In genomic region chr19:16542894-16543498, GRCh38 we compare ENCODE assay signal across 1 cellular context.
TF ChIP-seq lines count a peak whose summit lies in the region.

No MANE protein-coding gene starts in this region.

TF ChIP-seq in liver, 16 proteins besides CTCF, POLR2A, EP300 and RAD21 (continued from another document):
- TF ChIP-seq NR2F2 (IDR thresholded peaks at IDR 0.05) (no peak), RXRA (IDR thresholded peaks at IDR 0.05) (no peak), GABPA (IDR thresholded peaks at IDR 0.05 in 1 of 2, conservative IDR thresholded peaks at IDR 0.05 in 1 of 2) (no peak), HNF4A (conservative IDR thresholded peaks at IDR 0.05) (no peak), TAF1 (conservative IDR thresholded peaks at IDR 0.05) (no peak), EGR1 (IDR thresholded peaks at IDR 0.05; ENCODE audit: low read depth in 2 of 2) (no peak), YY1 (IDR thresholded peaks at IDR 0.05) (no peak)
- TF ChIP-seq, protein P1, sequence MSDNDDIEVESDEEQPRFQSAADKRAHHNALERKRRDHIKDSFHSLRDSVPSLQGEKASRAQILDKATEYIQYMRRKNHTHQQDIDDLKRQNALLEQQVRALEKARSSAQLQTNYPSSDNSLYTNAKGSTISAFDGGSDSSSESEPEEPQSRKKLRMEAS (IDR thresholded peaks at IDR 0.05), result no peak
- TF ChIP-seq, protein P2, sequence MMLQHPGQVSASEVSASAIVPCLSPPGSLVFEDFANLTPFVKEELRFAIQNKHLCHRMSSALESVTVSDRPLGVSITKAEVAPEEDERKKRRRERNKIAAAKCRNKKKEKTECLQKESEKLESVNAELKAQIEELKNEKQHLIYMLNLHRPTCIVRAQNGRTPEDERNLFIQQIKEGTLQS (IDR thresholded peaks at IDR 0.05), result no peak
- TF ChIP-seq, protein P3, sequence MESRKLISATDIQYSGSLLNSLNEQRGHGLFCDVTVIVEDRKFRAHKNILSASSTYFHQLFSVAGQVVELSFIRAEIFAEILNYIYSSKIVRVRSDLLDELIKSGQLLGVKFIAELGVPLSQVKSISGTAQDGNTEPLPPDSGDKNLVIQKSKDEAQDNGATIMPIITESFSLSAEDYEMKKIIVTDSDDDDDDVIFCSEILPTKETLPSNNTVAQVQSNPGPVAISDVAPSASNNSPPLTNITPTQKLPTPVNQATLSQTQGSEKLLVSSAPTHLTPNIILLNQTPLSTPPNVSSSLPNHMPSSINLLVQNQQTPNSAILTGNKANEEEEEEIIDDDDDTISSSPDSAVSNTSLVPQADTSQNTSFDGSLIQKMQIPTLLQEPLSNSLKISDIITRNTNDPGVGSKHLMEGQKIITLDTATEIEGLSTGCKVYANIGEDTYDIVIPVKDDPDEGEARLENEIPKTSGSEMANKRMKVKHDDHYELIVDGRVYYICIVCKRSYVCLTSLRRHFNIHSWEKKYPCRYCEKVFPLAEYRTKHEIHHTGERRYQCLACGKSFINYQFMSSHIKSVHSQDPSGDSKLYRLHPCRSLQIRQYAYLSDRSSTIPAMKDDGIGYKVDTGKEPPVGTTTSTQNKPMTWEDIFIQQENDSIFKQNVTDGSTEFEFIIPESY (IDR thresholded peaks at IDR 0.05), result no peak
